ENCODE assay signal across 1 cellular context in the genomic region with DNA sequence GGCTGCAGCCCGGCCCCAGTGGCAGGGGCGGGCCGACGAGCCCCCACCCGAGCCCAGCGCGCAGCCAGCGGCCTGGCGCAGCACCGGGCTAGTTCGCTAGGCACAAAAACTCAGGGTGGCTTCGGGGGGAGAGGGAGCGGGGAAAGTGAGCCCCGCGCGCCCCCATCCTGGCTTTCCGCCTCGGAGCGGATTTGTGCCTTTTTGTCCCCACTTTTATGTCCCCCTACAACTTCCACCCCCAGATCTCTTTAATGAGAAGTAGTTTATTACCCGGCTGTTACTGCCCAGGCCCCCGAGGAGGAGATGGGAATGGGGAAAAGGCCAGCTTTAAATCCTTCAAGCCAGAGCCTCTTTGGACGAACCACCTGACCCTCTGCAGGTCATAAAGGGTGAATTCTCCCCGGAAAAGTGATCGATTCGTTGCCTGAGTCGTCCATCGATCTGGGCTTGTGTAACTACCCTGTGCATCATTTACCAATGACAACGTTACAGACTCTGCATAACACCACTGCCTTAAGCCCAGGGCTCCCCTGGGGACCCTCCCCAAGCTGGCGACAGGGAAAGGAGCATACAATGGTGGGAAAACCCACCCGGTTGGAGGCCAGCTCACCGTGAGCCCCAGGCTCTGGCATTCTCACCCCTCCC.
TF ChIP-seq lines count a peak whose summit lies in the region.

No MANE protein-coding gene starts in this region.

TF ChIP-seq in HepG2, 621 proteins besides CTCF, POLR2A, EP300 and RAD21 (continued from another document and continues in another):
- TF ChIP-seq, protein P1, sequence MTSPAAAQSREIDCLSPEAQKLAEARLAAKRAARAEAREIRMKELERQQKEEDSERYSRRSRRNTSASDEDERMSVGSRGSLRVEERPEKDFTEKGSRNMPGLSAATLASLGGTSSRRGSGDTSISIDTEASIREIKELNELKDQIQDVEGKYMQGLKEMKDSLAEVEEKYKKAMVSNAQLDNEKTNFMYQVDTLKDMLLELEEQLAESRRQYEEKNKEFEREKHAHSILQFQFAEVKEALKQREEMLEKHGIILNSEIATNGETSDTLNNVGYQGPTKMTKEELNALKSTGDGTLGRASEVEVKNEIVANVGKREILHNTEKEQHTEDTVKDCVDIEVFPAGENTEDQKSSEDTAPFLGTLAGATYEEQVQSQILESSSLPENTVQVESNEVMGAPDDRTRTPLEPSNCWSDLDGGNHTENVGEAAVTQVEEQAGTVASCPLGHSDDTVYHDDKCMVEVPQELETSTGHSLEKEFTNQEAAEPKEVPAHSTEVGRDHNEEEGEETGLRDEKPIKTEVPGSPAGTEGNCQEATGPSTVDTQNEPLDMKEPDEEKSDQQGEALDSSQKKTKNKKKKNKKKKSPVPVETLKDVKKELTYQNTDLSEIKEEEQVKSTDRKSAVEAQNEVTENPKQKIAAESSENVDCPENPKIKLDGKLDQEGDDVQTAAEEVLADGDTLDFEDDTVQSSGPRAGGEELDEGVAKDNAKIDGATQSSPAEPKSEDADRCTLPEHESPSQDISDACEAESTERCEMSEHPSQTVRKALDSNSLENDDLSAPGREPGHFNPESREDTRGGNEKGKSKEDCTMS (CRISPR knock-in tag; conservative IDR thresholded peaks at IDR 0.05), result no peak
- TF ChIP-seq MXI1 (IDR thresholded peaks at IDR 0.05; ENCODE audit: borderline replicate concordance, low read depth, low read length), result no peak
- TF ChIP-seq ZNF564 (CRISPR knock-in tag; IDR thresholded peaks at IDR 0.05), result 0 out of 2 replicates have a peak, but pooled peaks have one; percentile 25
- TF ChIP-seq, protein P2, sequence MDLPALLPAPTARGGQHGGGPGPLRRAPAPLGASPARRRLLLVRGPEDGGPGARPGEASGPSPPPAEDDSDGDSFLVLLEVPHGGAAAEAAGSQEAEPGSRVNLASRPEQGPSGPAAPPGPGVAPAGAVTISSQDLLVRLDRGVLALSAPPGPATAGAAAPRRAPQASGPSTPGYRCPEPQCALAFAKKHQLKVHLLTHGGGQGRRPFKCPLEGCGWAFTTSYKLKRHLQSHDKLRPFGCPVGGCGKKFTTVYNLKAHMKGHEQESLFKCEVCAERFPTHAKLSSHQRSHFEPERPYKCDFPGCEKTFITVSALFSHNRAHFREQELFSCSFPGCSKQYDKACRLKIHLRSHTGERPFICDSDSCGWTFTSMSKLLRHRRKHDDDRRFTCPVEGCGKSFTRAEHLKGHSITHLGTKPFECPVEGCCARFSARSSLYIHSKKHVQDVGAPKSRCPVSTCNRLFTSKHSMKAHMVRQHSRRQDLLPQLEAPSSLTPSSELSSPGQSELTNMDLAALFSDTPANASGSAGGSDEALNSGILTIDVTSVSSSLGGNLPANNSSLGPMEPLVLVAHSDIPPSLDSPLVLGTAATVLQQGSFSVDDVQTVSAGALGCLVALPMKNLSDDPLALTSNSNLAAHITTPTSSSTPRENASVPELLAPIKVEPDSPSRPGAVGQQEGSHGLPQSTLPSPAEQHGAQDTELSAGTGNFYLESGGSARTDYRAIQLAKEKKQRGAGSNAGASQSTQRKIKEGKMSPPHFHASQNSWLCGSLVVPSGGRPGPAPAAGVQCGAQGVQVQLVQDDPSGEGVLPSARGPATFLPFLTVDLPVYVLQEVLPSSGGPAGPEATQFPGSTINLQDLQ (CRISPR knock-in tag; IDR thresholded peaks at IDR 0.05), result no peak
- TF ChIP-seq ZNF24 (IDR thresholded peaks at IDR 0.05), result no peak
- TF ChIP-seq SP5 (CRISPR knock-in tag; IDR thresholded peaks at IDR 0.05; ENCODE audit: borderline replicate concordance, low read depth), result no peak
- no peak for TF ChIP-seq ZNF235 (CRISPR knock-in tag; IDR thresholded peaks at IDR 0.05; ENCODE audit: borderline replicate concordance)
- TF ChIP-seq SMAD3 (CRISPR knock-in tag; IDR thresholded peaks at IDR 0.05), result 0 out of 2 replicates have a peak, but pooled peaks have one; percentile 72
- TF ChIP-seq, protein P3, sequence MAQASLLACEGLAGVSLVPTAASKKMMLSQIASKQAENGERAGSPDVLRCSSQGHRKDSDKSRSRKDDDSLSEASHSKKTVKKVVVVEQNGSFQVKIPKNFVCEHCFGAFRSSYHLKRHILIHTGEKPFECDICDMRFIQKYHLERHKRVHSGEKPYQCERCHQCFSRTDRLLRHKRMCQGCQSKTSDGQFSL (CRISPR knock-in tag; IDR thresholded peaks at IDR 0.05), result no peak
- TF ChIP-seq, protein P4, sequence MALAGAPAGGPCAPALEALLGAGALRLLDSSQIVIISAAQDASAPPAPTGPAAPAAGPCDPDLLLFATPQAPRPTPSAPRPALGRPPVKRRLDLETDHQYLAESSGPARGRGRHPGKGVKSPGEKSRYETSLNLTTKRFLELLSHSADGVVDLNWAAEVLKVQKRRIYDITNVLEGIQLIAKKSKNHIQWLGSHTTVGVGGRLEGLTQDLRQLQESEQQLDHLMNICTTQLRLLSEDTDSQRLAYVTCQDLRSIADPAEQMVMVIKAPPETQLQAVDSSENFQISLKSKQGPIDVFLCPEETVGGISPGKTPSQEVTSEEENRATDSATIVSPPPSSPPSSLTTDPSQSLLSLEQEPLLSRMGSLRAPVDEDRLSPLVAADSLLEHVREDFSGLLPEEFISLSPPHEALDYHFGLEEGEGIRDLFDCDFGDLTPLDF (CRISPR knock-in tag; IDR thresholded peaks at IDR 0.05), result no peak
- TF ChIP-seq, protein P5, sequence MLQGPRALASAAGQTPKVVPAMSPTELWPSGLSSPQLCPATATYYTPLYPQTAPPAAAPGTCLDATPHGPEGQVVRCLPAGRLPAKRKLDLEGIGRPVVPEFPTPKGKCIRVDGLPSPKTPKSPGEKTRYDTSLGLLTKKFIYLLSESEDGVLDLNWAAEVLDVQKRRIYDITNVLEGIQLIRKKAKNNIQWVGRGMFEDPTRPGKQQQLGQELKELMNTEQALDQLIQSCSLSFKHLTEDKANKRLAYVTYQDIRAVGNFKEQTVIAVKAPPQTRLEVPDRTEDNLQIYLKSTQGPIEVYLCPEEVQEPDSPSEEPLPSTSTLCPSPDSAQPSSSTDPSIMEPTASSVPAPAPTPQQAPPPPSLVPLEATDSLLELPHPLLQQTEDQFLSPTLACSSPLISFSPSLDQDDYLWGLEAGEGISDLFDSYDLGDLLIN (CRISPR knock-in tag; IDR thresholded peaks at IDR 0.05; ENCODE audit: borderline replicate concordance), result no peak
- no peak for TF ChIP-seq ZNF512 (CRISPR knock-in tag; IDR thresholded peaks at IDR 0.05)
- no peak for TF ChIP-seq ATM (IDR thresholded peaks at IDR 0.05; ENCODE audit: borderline replicate concordance)
- TF ChIP-seq, protein P6, sequence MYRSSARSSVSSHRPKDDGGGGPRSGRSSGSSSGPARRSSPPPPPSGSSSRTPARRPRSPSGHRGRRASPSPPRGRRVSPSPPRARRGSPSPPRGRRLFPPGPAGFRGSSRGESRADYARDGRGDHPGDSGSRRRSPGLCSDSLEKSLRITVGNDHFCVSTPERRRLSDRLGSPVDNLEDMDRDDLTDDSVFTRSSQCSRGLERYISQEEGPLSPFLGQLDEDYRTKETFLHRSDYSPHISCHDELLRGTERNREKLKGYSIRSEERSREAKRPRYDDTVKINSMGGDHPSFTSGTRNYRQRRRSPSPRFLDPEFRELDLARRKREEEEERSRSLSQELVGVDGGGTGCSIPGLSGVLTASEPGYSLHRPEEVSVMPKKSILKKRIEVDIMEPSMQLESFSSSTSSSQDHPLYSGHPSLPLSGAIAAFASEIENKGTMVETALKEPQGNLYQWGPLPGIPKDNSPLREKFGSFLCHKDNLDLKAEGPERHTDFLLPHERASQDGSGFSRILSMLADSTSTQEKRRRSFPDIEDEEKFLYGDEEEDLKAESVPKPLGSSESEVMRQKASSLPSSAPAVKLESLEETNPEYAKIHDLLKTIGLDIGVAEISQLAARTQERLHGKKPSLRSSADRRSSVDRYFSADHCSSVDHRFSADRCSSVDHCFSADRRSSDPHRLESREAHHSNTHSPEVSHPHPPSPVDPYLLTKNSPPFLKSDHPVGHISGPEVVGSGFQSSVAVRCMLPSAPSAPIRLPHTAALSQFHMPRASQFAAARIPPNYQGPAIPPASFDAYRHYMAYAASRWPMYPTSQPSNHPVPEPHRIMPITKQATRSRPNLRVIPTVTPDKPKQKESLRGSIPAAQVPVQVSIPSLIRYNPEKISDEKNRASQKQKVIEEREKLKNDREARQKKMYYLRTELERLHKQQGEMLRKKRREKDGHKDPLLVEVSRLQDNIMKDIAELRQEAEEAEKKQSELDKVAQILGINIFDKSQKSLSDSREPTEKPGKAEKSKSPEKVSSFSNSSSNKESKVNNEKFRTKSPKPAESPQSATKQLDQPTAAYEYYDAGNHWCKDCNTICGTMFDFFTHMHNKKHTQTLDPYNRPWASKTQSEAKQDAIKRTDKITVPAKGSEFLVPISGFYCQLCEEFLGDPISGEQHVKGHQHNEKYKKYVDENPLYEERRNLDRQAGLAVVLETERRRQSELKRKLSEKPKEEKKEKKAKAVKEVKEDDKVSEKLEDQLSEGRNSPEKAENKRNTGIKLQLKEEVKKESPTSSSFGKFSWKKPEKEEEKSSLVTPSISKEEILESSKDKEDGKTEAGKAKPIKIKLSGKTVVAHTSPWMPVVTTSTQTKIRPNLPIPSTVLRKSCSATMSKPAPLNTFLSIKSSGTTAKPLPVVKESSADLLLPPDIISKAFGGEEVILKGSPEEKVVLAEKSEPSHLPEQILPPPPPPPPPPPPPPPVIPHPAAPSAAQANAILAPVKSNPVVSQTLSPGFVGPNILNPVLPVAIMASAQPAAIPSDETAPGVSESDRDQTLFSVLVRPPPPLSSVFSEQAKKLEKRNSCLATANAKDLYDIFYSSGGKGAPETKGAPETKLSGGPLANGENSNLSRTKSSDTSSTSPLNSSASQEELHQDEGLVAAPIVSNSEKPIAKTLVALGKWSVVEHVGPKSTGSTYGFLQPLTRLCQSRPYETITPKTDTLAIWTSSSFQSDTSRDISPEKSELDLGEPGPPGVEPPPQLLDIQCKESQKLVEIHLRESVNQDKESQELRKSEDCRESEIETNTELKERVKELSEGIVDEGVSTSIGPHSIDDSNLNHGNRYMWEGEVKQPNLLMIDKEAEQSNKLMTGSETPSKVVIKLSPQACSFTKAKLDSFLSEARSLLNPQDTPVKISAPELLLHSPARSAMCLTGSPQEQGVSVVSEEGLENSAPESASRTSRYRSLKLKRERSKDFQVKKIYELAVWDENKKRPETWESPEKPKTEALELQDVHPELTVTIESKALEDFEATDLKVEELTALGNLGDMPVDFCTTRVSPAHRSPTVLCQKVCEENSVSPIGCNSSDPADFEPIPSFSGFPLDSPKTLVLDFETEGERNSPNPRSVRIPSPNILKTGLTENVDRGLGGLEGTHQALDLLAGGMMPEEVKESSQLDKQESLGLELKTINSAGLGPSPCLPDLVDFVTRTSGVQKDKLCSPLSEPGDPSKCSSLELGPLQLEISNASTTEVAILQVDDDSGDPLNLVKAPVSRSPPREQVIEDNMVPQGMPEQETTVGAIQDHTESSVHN (CRISPR knock-in tag; IDR thresholded peaks at IDR 0.05), result no peak
- TF ChIP-seq, protein P7, sequence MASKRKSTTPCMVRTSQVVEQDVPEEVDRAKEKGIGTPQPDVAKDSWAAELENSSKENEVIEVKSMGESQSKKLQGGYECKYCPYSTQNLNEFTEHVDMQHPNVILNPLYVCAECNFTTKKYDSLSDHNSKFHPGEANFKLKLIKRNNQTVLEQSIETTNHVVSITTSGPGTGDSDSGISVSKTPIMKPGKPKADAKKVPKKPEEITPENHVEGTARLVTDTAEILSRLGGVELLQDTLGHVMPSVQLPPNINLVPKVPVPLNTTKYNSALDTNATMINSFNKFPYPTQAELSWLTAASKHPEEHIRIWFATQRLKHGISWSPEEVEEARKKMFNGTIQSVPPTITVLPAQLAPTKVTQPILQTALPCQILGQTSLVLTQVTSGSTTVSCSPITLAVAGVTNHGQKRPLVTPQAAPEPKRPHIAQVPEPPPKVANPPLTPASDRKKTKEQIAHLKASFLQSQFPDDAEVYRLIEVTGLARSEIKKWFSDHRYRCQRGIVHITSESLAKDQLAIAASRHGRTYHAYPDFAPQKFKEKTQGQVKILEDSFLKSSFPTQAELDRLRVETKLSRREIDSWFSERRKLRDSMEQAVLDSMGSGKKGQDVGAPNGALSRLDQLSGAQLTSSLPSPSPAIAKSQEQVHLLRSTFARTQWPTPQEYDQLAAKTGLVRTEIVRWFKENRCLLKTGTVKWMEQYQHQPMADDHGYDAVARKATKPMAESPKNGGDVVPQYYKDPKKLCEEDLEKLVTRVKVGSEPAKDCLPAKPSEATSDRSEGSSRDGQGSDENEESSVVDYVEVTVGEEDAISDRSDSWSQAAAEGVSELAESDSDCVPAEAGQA (IDR thresholded peaks at IDR 0.05; ENCODE audit: low read depth), result no peak
- TF ChIP-seq, protein P7 (CRISPR knock-in tag; IDR thresholded peaks at IDR 0.05; ENCODE audit: borderline replicate concordance), result no peak
- peak; percentile 79 for TF ChIP-seq CEBPG (CRISPR knock-in tag; IDR thresholded peaks at IDR 0.05)
- no peak for TF ChIP-seq ZMYM2 (CRISPR knock-in tag; IDR thresholded peaks at IDR 0.05)
- TF ChIP-seq MTF1 (CRISPR knock-in tag; IDR thresholded peaks at IDR 0.05), result no peak
- peak; percentile 55; the same call in 1 of the 2 replicates for TF ChIP-seq ZNF441 (CRISPR knock-in tag; IDR thresholded peaks at IDR 0.05; ENCODE audit: borderline replicate concordance)
- TF ChIP-seq, protein P8, sequence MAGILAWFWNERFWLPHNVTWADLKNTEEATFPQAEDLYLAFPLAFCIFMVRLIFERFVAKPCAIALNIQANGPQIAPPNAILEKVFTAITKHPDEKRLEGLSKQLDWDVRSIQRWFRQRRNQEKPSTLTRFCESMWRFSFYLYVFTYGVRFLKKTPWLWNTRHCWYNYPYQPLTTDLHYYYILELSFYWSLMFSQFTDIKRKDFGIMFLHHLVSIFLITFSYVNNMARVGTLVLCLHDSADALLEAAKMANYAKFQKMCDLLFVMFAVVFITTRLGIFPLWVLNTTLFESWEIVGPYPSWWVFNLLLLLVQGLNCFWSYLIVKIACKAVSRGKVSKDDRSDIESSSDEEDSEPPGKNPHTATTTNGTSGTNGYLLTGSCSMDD (CRISPR knock-in tag; IDR thresholded peaks at IDR 0.05), result no peak
- no peak for TF ChIP-seq U2AF1 (optimal IDR thresholded peaks at IDR 0.05; ENCODE audit: low read depth, low read length)
